In the genomic region with DNA sequence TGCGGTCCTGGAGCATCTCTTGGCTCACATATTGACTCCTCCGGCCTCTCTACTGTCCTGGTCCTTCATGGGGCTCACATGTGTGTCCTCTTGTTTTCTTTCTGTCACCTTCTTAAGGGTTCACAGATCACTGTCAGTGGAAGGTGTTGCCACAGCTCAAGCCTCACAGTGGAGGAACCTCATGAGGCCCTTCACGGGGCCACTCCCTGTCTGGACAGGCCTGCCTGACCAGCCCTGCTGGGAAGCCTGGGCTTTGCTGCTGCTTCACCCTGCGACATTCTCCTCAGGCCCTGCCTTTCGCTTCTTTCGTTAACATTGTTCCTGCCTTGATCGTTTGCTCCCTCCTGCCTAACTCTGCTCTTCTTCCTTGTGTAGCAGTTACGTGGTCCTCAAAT, we compare ENCODE assay signal across 8 cellular contexts. TPM values are rescaled to one million over a fixed set of nuclear protein-coding genes. Genes with fewer than 3 reads are reported as not detected.
DNase-seq lines count a peak whose midpoint lies in the region; ATAC-seq and TF ChIP-seq lines count a peak whose summit lies in the region.

No MANE protein-coding gene starts in this region.

- DNase-seq in colonic mucosa, result peak; percentile 44
- DNase-seq in naive thymus-derived CD4-positive, alpha-beta T cell, result no peak
- no peak for DNase-seq in SK-N-DZ (ENCODE audit: low spot score)
- DNase-seq in NCI-H748 treated with DMSO at 0.1 percent for 48 hours (lab: John Stamatoyannopoulos, UW), result no peak

- H3K27ac ChIP-seq in 22Rv1, result peak overlapping the region; percentile 88
- peak overlapping the region; percentile 79 for H3K27ac ChIP-seq in KOPT-K1 (ENCODE audit: low read depth, low read length, poor library complexity, severe bottlenecking)
- peak overlapping the region; percentile 86 for H3K27ac ChIP-seq in colonic mucosa
- peak overlapping the region; percentile 70 for H3K27ac ChIP-seq in naive thymus-derived CD4-positive, alpha-beta T cell (ENCODE audit: low read depth, low read length)

- H3K4me1 ChIP-seq in colonic mucosa, result peaks cover 8% of the 10 kb centered on the region
- H3K4me1 ChIP-seq in naive thymus-derived CD4-positive, alpha-beta T cell (ENCODE audit: control insufficient read depth in 2 of 2, insufficient read depth in 2 of 2, low read length in 2 of 2), result peaks cover 24 to 31% of the 10 kb centered on the region in 2 donors

- peak overlapping the region; percentile 75 to 94 (median 90) for H3K27ac Mint-ChIP-seq in naive thymus-derived CD4-positive, alpha-beta T cell

- TF ChIP-seq CTCF in 22Rv1 (IDR thresholded peaks at IDR 0.05) (no peak), colonic mucosa (IDR thresholded peaks at IDR 0.05) (no peak)

- CTCF ChIA-PET in naive thymus-derived CD4-positive, alpha-beta T cell (lab: Charles Lee), result interaction anchor here (0.6 kb wide), 1 partner anchor 12 kb away, joined by 4 read pairs; no protein-coding TSS in a partner anchor

- no peaks in the 10 kb centered on the region for H3K27me3 ChIP-seq in colonic mucosa
- H3K27me3 ChIP-seq in naive thymus-derived CD4-positive, alpha-beta T cell (ENCODE audit: control insufficient read depth in 2 of 2, insufficient read depth in 2 of 2, low read length in 2 of 2), result no peaks in the 10 kb centered on the region

- H3K36me3 ChIP-seq in KOPT-K1 (ENCODE audit: insufficient read depth, low read length) (peaks cover 59% of the 10 kb centered on the region), colonic mucosa (no peaks in the 10 kb centered on the region)
- H3K36me3 ChIP-seq in naive thymus-derived CD4-positive, alpha-beta T cell (ENCODE audit: control insufficient read depth in 2 of 3, insufficient read depth in 3 of 3, low read length in 3 of 3), result peaks cover 0 to 23% (median 0%) of the 10 kb centered on the region in 3 experiments

- peak; percentile 14 for ATAC-seq in naive thymus-derived CD4-positive, alpha-beta T cell
- no peak for ATAC-seq in GM19452 (IDR thresholded peaks at IDR 0.05; ENCODE audit: unreplicated experiment)
- ATAC-seq in HG03095 (IDR thresholded peaks at IDR 0.05; ENCODE audit: unreplicated experiment), result no peak

- H3K9me3 Mint-ChIP-seq in naive thymus-derived CD4-positive, alpha-beta T cell, result peaks cover 0 to 2% (median 0%) of the 10 kb centered on the region in 11 donors

- H3K9ac ChIP-seq in colonic mucosa (ENCODE audit: low read depth in 2 of 2, low read length in 2 of 2), result peak overlapping the region; percentile 13 to 79

- POLR2A ChIA-PET in naive thymus-derived CD4-positive, alpha-beta T cell (lab: Charles Lee), result interaction anchor here (0.6 kb wide), 1 partner anchor 548 kb away, joined by 3 read pairs; no protein-coding TSS in a partner anchor

- H3K27me3 Mint-ChIP-seq in naive thymus-derived CD4-positive, alpha-beta T cell, result no peaks in the 10 kb centered on the region

- intact Hi-C loops in colonic mucosa (cut with DNase I), result no loop called here
- intact Hi-C loops in naive thymus-derived CD4-positive, alpha-beta T cell (cut with micrococcal nuclease), result loop anchor here in 1 of 2 donors (2.0 to 10.0 kb wide), 2 partner anchors 57 to 103 kb away; partner anchors contain the start of genes RAB40B and WDR45B

- H3K4me3 ChIP-seq in colonic mucosa, result no peak overlapping the region
- H3K4me3 ChIP-seq in naive thymus-derived CD4-positive, alpha-beta T cell (ENCODE audit: low read length), result no peak overlapping the region

- peak overlapping the region in 8 of 10 donors; percentile 75 to 82 (median 80) for H3K4me3 Mint-ChIP-seq in naive thymus-derived CD4-positive, alpha-beta T cell

- H3K9me3 ChIP-seq in KOPT-K1 (ENCODE audit: insufficient read depth, low read length, poor library complexity, severe bottlenecking) (no peaks in the 10 kb centered on the region), colonic mucosa (no peaks in the 10 kb centered on the region)
- H3K9me3 ChIP-seq in naive thymus-derived CD4-positive, alpha-beta T cell (ENCODE audit: control insufficient read depth in 2 of 3, low read length in 3 of 3), result no peaks in the 10 kb centered on the region

- H3K36me3 Mint-ChIP-seq in naive thymus-derived CD4-positive, alpha-beta T cell, result peaks cover 0 to 11% (median 5%) of the 10 kb centered on the region in 5 donors

- peaks cover 19 to 52% (median 37%) of the 10 kb centered on the region in 7 donors for H3K4me1 Mint-ChIP-seq in naive thymus-derived CD4-positive, alpha-beta T cell

RNA-seq across cellular contexts. Expression of gene WDR45B, which starts 56.0 kb away (rescaled TPM):
- total RNA-seq in colonic mucosa, result 100 to 1,000 TPM in 1 of 2 donors, 10 to 100 TPM in 1; 58.8 to 119 TPM
- total RNA-seq in naive thymus-derived CD4-positive, alpha-beta T cell, result 10 to 100 TPM; 44.9 to 91.6 (median 68.4) TPM
- 10 to 100 TPM; 30.5 to 36.8 TPM for polyA plus RNA-seq in naive thymus-derived CD4-positive, alpha-beta T cell
- polyA plus RNA-seq in SK-N-DZ (2014; cell fraction: cytosol; rRNA removed), result 115 and 129 TPM in 2 replicates
- 118 and 168 TPM in 2 replicates for polyA plus RNA-seq in SK-N-DZ (2014; cell fraction: nucleus; rRNA removed)
